Comparison of ENCODE assay signal across 17 cellular contexts in the genomic region with DNA sequence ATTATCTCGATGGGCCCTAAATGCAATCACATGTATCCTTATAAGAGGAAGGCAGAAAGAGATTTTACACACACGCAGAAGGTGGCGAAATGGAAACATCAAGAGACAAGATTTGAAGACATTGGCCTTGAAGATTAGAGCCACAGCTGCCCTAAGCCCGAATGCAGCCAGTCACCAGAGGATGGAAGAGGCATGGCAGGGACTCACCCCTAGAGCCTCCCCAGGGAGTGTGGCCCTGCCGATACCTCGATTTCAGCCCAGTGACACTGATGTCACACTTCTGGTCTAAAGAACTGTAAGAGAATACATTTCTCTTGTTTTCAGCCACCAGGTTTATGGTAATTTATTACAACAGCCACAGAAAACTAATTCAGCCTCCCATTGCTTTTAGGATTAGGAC. TPM values are rescaled to one million over a fixed set of nuclear protein-coding genes. Genes with fewer than 3 reads are reported as not detected.
DNase-seq lines count a peak whose midpoint lies in the region; ATAC-seq and TF ChIP-seq lines count a peak whose summit lies in the region.
"Had no signal": no experiment of that assay in that cellular context is flagged by ENCODE, and none has a peak within 500 bp of the region (broad histone marks: within the 10 kb centered on the region; RNA-seq: fewer than 3 reads in every experiment).

No MANE protein-coding gene starts in this region.

- no peaks in the 10 kb centered on the region for H3F3A ChIP-seq in MM.1S (ENCODE audit: insufficient read depth, low read length)

- intact Hi-C loops in adrenal gland (cut with DNase I): no loop called here

- peaks cover 8% of the 10 kb centered on the region for H3K36me3 Mint-ChIP-seq in type B pancreatic cell

- no peaks in the 10 kb centered on the region for H3K4me1 Mint-ChIP-seq in type B pancreatic cell (ENCODE audit: unreplicated experiment)

- H2AFZ ChIP-seq in MM.1S (ENCODE audit: low read length): no peak overlapping the region

- no peak overlapping the region for H3K4me3 Mint-ChIP-seq in type B pancreatic cell
- H3K4me3 Mint-ChIP-seq: T-helper 1 cell treated with Interleukin-12 subunit alpha and Interleukin-12 subunit beta and Interleukin-4 antibody, amounts not matched to agents 30 μg/mL and 1 μg/mL, for 36 hours had no signal

- TF ChIP-seq POLR2A in adrenal gland (IDR thresholded peaks at IDR 0.05): no peak

- H3K27me3 ChIP-seq in adrenal gland: no peaks in the 10 kb centered on the region
- no peaks in the 10 kb centered on the region for H3K27me3 ChIP-seq in MM.1S (replicated peaks; ENCODE audit: insufficient read depth, low read length)
- H3K27me3 ChIP-seq: BE2C, foreskin keratinocyte had no signal

- H3K79me2 ChIP-seq in MM.1S (ENCODE audit: low read length): no peaks in the 10 kb centered on the region

- no peak overlapping the region for H3K9ac ChIP-seq in MM.1S (ENCODE audit: low read length)

- H3K36me3 ChIP-seq in adrenal gland (replicated peaks in 1 of 2) (no peaks in the 10 kb centered on the region), MM.1S (replicated peaks; ENCODE audit: insufficient read depth, low read length) (no peaks in the 10 kb centered on the region)
- H3K36me3 ChIP-seq: BE2C had no signal

- DNase-seq in adrenal gland (peak in 4 of 7 donors; percentile 33 to 50 (median 46)), MM.1S (no peak), type B pancreatic cell (ENCODE audit: extremely low spot score, unreplicated experiment) (no peak), H4 (ENCODE audit: low spot score) (no peak), HCEC 1CT (no peak)
- DNase-seq: activated CD4-positive, alpha-beta T cell treated with anti-CD3 and anti-CD28 coated beads, Interleukin-2, amount 50 U/mL, for 4 hours; activated gamma-delta T cell treated with Interleukin-2 at 50 U/mL for 16 hours; BE2C; DND-41; effector CD8-positive, alpha-beta T cell; foreskin keratinocyte; NCI-H446 treated with DMSO at 0.1 percent for 48 hours had no signal

- H3K27ac Mint-ChIP-seq in type B pancreatic cell: no peak overlapping the region

- H4K20me1 ChIP-seq in MM.1S (ENCODE audit: insufficient read depth, low read length): no peaks in the 10 kb centered on the region

- no peaks in the 10 kb centered on the region for H3K9me2 ChIP-seq in MM.1S (replicated peaks; ENCODE audit: insufficient read depth, low read length)

- 54 to 74% (median 65%) methylated on average over 4 to 6 of the region's 6 CpGs for WGBS in adrenal gland, 4 donors

- H3K27me3 Mint-ChIP-seq in type B pancreatic cell: no peaks in the 10 kb centered on the region

- H3K9me3 ChIP-seq in adrenal gland (replicated peaks in 1 of 3) (no peaks in the 10 kb centered on the region), MM.1S (replicated peaks; ENCODE audit: insufficient read depth, low read length) (no peaks in the 10 kb centered on the region)
- H3K9me3 ChIP-seq: BE2C had no signal

- H3K4me3 ChIP-seq in adrenal gland: no peak overlapping the region
- H3K4me3 ChIP-seq in MM.1S (ENCODE audit: low read length): no peak overlapping the region

- H3K4me1 ChIP-seq in adrenal gland (replicated peaks in 1 of 2) (peaks cover 0 to 18% of the 10 kb centered on the region in 2 donors), MM.1S (ENCODE audit: low read length) (no peaks in the 10 kb centered on the region)
- H3K4me1 ChIP-seq: BE2C had no signal

- H3K27ac ChIP-seq in adrenal gland (peak overlapping the region in 1 of 5 donors; percentile 1), MM.1S (ENCODE audit: low read length) (no peak overlapping the region)
- H3K27ac ChIP-seq: foreskin keratinocyte had no signal

- H3K4me2 ChIP-seq in MM.1S (ENCODE audit: low read depth, low read length): no peak overlapping the region

- peaks cover 4% of the 10 kb centered on the region for H3K9me3 Mint-ChIP-seq in type B pancreatic cell
- H3K9me3 Mint-ChIP-seq: T-helper 1 cell treated with Interleukin-12 subunit alpha and Interleukin-12 subunit beta and Interleukin-4 antibody, amounts not matched to agents 30 μg/mL and 1 μg/mL, for 36 hours had no signal

- peak in 1 of 6 experiments; percentile 10 for TF ChIP-seq CTCF in adrenal gland (IDR thresholded peaks at IDR 0.05)
- no peak for TF ChIP-seq CTCF in MM.1S (IDR thresholded peaks at IDR 0.05; ENCODE audit: low read length)
- no peak for TF ChIP-seq CTCF in type B pancreatic cell (conservative IDR thresholded peaks at IDR 0.05)

- ATAC-seq in GM18498 (IDR thresholded peaks at IDR 0.05; ENCODE audit: unreplicated experiment): peak; percentile 70
- peak; percentile 88 for ATAC-seq in GM21423 (IDR thresholded peaks at IDR 0.05; ENCODE audit: unreplicated experiment)
- peak; percentile 98 for ATAC-seq in HG03108 (IDR thresholded peaks at IDR 0.05; ENCODE audit: unreplicated experiment)
- ATAC-seq: foreskin keratinocyte, HepG2 had no signal

RNA-seq across cellular contexts. Expression of a gene that starts 17.4 kb away (rescaled TPM):
- total RNA-seq in adrenal gland (10 to 100 TPM; 37.9 to 77.6 (median 51.0) TPM), type B pancreatic cell (ENCODE audit: low replicate concordance) (15.0 and 21.6 TPM in 2 replicates)
- polyA plus RNA-seq in adrenal gland: 10 to 100 TPM; 31.2 to 53.5 (median 35.9) TPM
- total RNA-seq in H4 (2014; rRNA removed; shearing (Covaris generic)): 20.8 and 21.3 TPM in 2 replicates

Comparison
In these comparisons a context has a peak if more than half of its experiments do, and no peak if none do; other contexts are left out.
1. DNase-seq: peak in adrenal gland (4 of 7); none in MM.1S (single experiment), type B pancreatic cell (single experiment), H4 (single experiment) and HCEC 1CT (single experiment).
2. Peak in every context shown above with its lines, with median percentiles within 50 percentile points of each other: ATAC-seq.